Comparison of ENCODE assay signal across 1 cellular context in genomic region chr1:42815938-42816599, GRCh38.
TF ChIP-seq lines count a peak whose summit lies in the region.

No MANE protein-coding gene starts in this region.

TF ChIP-seq in GM12878, 131 proteins besides CTCF, POLR2A, EP300 and RAD21:
- no peak for TF ChIP-seq SUPT20H (IDR thresholded peaks at IDR 0.05; ENCODE audit: borderline replicate concordance, control insufficient read depth, low read depth, low read length)
- no peak for TF ChIP-seq ZNF217 (IDR thresholded peaks at IDR 0.05)
- TF ChIP-seq WRNIP1 (IDR thresholded peaks at IDR 0.05; ENCODE audit: borderline replicate concordance, low read depth, low read length) = no peak
- no peak for TF ChIP-seq NFXL1 (IDR thresholded peaks at IDR 0.05; ENCODE audit: borderline replicate concordance)
- TF ChIP-seq ZSCAN29 (IDR thresholded peaks at IDR 0.05) = no peak
TF ChIP-seq in GM12878: peak in this region for 0.
